8 cellular contexts compared by ENCODE assay signal in genomic region chr16:180101-180920, GRCh38. TPM values are rescaled to one million over a fixed set of nuclear protein-coding genes. Genes with fewer than 3 reads are reported as not detected.
DNase-seq lines count a peak whose midpoint lies in the region; ATAC-seq and TF ChIP-seq lines count a peak whose summit lies in the region.

TSS of gene HBQ1 (plus strand) at chr16:180459. CDS start at chr16:180487, 28 bp downstream.

- no peak within 1 kb of the TSS for H3K27ac ChIP-seq in SK-N-MC
- H3K27ac ChIP-seq in liver (ENCODE audit: low read depth in 1 of 2, low read length in 2 of 2), result no peak within 1 kb of the TSS
- no peak within 1 kb of the TSS for H3K27ac ChIP-seq in suprapubic skin

- H3K9me3 ChIP-seq in SK-N-MC (ENCODE audit: low read depth, low read length), result no peaks in the 10 kb centered on the region
- H3K9me3 ChIP-seq in liver (ENCODE audit: control insufficient read depth in 4 of 4, low read length in 3 of 4), result no peaks in the 10 kb centered on the region
- H3K9me3 ChIP-seq in suprapubic skin, result no peaks in the 10 kb centered on the region

- no peak for TF ChIP-seq EP300 in suprapubic skin (IDR thresholded peaks at IDR 0.05)

- ATAC-seq in GM18498 (IDR thresholded peaks at IDR 0.05; ENCODE audit: unreplicated experiment), result no peak

- TF ChIP-seq RAD21 in liver (IDR thresholded peaks at IDR 0.05), result no peak

- H3K9ac ChIP-seq in SK-N-MC (ENCODE audit: insufficient read length) (peak within 1 kb of the TSS; percentile 51), liver (ENCODE audit: low read depth in 1 of 2, low read length in 2 of 2) (no peak within 1 kb of the TSS)

- DNase-seq in NCI-H82 (lab: John Stamatoyannopoulos, UW) (peak; percentile 70), NCI-H82 treated with DMSO at 0.1 percent for 48 hours (lab: John Stamatoyannopoulos, UW; ENCODE audit: unreplicated experiment) (no peak), SK-N-MC (ENCODE audit: low read depth, low spot score) (no peak), cerebellum (ENCODE audit: low spot score) (peak; percentile 26), suprapubic skin (ENCODE audit: low spot score in 2 of 2) (no peak), NCI-H128 (lab: John Stamatoyannopoulos, UW; ENCODE audit: unreplicated experiment) (no peak)

- H3K4me3 ChIP-seq in SK-N-MC (peak within 1 kb of the TSS; percentile 81), liver (ENCODE audit: low read depth in 1 of 3, low read length in 3 of 3) (peak within 1 kb of the TSS in 1 of 3 donors; percentile 33), suprapubic skin (peak within 1 kb of the TSS; percentile 31)

- TF ChIP-seq POLR2A in suprapubic skin (IDR thresholded peaks at IDR 0.05), result no peak

- WGBS in liver, result 9% methylated on average over 83 of the region's 83 CpGs
- WGBS in suprapubic skin, result 43% methylated on average over 11 of the region's 83 CpGs

- H3K4me1 ChIP-seq in liver (ENCODE audit: control insufficient read depth in 4 of 4, insufficient read depth in 4 of 4, low read length in 3 of 4) (peaks cover 5 to 13% (median 11%) of the 10 kb centered on the region in 4 donors), suprapubic skin (peaks cover 27% of the 10 kb centered on the region)

- H3K27me3 ChIP-seq in liver (ENCODE audit: control insufficient read depth in 4 of 4, insufficient read depth in 4 of 4, low read length in 3 of 4) (peaks cover 3 to 14% (median 8%) of the 10 kb centered on the region in 4 donors), suprapubic skin (peaks cover 53% of the 10 kb centered on the region)

- TF ChIP-seq CTCF in liver (IDR thresholded peaks at IDR 0.05; ENCODE audit: low read depth, low read length, missing input control) (peak; percentile 13), suprapubic skin (IDR thresholded peaks at IDR 0.05) (peak in 1 of 2 donors; percentile 22)

- H3K36me3 ChIP-seq in SK-N-MC (ENCODE audit: insufficient read depth, low read length) (no peaks in the 10 kb centered on the region), liver (ENCODE audit: control insufficient read depth in 4 of 4, insufficient read depth in 3 of 4, low read depth in 1 of 4, low read length in 3 of 4) (no peaks in the 10 kb centered on the region), suprapubic skin (no peaks in the 10 kb centered on the region)

TF ChIP-seq in liver, 16 proteins besides CTCF, POLR2A, EP300 and RAD21:
- TF ChIP-seq SP1 (IDR thresholded peaks at IDR 0.05) (no peak), GABPA (IDR thresholded peaks at IDR 0.05 in 1 of 2, conservative IDR thresholded peaks at IDR 0.05 in 1 of 2) (no peak), ATF3 (IDR thresholded peaks at IDR 0.05) (no peak), FOXA1 (IDR thresholded peaks at IDR 0.05) (no peak), TAF1 (conservative IDR thresholded peaks at IDR 0.05) (no peak), YY1 (IDR thresholded peaks at IDR 0.05) (no peak), RXRA (IDR thresholded peaks at IDR 0.05) (no peak)

RNA-seq across cellular contexts. Expression of gene HBQ1, which starts in this region (rescaled TPM):
- 1.7 TPM for total RNA-seq in cerebellum
- 10 to 100 TPM in 1 of 2 donors, not detected in 1; 50.9 TPM for total RNA-seq in liver
- not detected for polyA plus RNA-seq in liver
- total RNA-seq in suprapubic skin, result not detected

Comparison
In these comparisons a context has a peak if more than half of its experiments do, and no peak if none do; other contexts are left out.
1. DNase-seq: peak in NCI-H82 (single experiment) and cerebellum (single experiment); none in NCI-H82 treated with DMSO at 0.1 percent for 48 hours (single experiment), SK-N-MC (single experiment), suprapubic skin (0 of 2) and NCI-H128 (single experiment).